Comparison of ENCODE assay signal across 9 cellular contexts in genomic region chr3:142976621-142977398, GRCh38. TPM values are rescaled to one million over a fixed set of nuclear protein-coding genes. Genes with fewer than 3 reads are reported as not detected.
DNase-seq lines count a peak whose midpoint lies in the region; ATAC-seq and TF ChIP-seq lines count a peak whose summit lies in the region.
"Had no signal": no experiment of that assay in that cellular context is flagged by ENCODE, and none has a peak within 500 bp of the region (broad histone marks: within the 10 kb centered on the region; RNA-seq: fewer than 3 reads in every experiment).

No MANE protein-coding gene starts in this region.

- intact Hi-C loops in mucosa of descending colon (cut with DNase I, micrococcal nuclease), result no loop called here
- intact Hi-C loops in activated CD4-positive, alpha-beta T cell treated with anti-CD3 and anti-CD28 coated beads, Interleukin-2, amount 10 ng/mL, durations not matched to agents 24 days and 14 days (cut with micrococcal nuclease), result no loop called here

- no peak overlapping the region for H3K4me3 Mint-ChIP-seq in activated CD4-positive, alpha-beta T cell treated with anti-CD3 and anti-CD28 coated beads, Interleukin-2, amount 10 ng/mL, durations not matched to agents 24 days and 14 days
- H3K4me3 Mint-ChIP-seq: natural killer cell treated with Interleukin-12 subunit alpha and Interleukin-12 subunit beta and Interleukin-15 and Interleukin-18, amount 100 ng/mL, for 72 hours had no signal

- DNase-seq in BE2C (peak; percentile 84), NCI-H446 (lab: John Stamatoyannopoulos, UW) (peak; percentile 66 to 82), dermis blood vessel endothelial cell (peak; percentile 92), mucosa of descending colon (peak; percentile 43 to 65 (median 49)), DMS153 (lab: John Stamatoyannopoulos, UW) (no peak), NCI-H1694 treated with DMSO at 0.1 percent for 48 hours (lab: John Stamatoyannopoulos, UW) (no peak)
- DNase-seq in activated CD4-positive, alpha-beta T cell treated with anti-CD3 and anti-CD28 coated beads, Interleukin-2, amount 10 ng/mL, durations not matched to agents 24 days and 14 days, result no peak

- H3K4me1 ChIP-seq in BE2C (peaks cover 5% of the 10 kb centered on the region), mucosa of descending colon (ENCODE audit: low read depth) (no peaks in the 10 kb centered on the region)

- no peak overlapping the region for H3K27ac Mint-ChIP-seq in activated CD4-positive, alpha-beta T cell treated with anti-CD3 and anti-CD28 coated beads, Interleukin-2, amount 10 ng/mL, durations not matched to agents 24 days and 14 days
- H3K27ac Mint-ChIP-seq: natural killer cell treated with Interleukin-12 subunit alpha and Interleukin-12 subunit beta and Interleukin-15 and Interleukin-18, amount 100 ng/mL, for 72 hours had no signal

- H3K36me3 Mint-ChIP-seq in activated CD4-positive, alpha-beta T cell treated with anti-CD3 and anti-CD28 coated beads, Interleukin-2, amount 10 ng/mL, durations not matched to agents 24 days and 14 days (ENCODE audit: low read depth), result no peaks in the 10 kb centered on the region
- H3K36me3 Mint-ChIP-seq: natural killer cell treated with Interleukin-12 subunit alpha and Interleukin-12 subunit beta and Interleukin-15 and Interleukin-18, amount 100 ng/mL, for 72 hours had no signal

- no peaks in the 10 kb centered on the region for H3K9me3 Mint-ChIP-seq in activated CD4-positive, alpha-beta T cell treated with anti-CD3 and anti-CD28 coated beads, Interleukin-2, amount 10 ng/mL, durations not matched to agents 24 days and 14 days
- H3K9me3 Mint-ChIP-seq: natural killer cell treated with Interleukin-12 subunit alpha and Interleukin-12 subunit beta and Interleukin-15 and Interleukin-18, amount 100 ng/mL, for 72 hours had no signal

- peaks cover 41% of the 10 kb centered on the region for H3K27me3 Mint-ChIP-seq in activated CD4-positive, alpha-beta T cell treated with anti-CD3 and anti-CD28 coated beads, Interleukin-2, amount 10 ng/mL, durations not matched to agents 24 days and 14 days

- H3K4me1 Mint-ChIP-seq in activated CD4-positive, alpha-beta T cell treated with anti-CD3 and anti-CD28 coated beads, Interleukin-2, amount 10 ng/mL, durations not matched to agents 24 days and 14 days, result no peaks in the 10 kb centered on the region

- H3K9me3 ChIP-seq in BE2C, result no peaks in the 10 kb centered on the region
- H3K9me3 ChIP-seq in mucosa of descending colon, result no peaks in the 10 kb centered on the region

- no peaks in the 10 kb centered on the region for H3K27me3 ChIP-seq in BE2C

- TF ChIP-seq CTCF in BE2C (IDR thresholded peaks at IDR 0.05; ENCODE audit: low read depth, low read length) (no peak), mucosa of descending colon (IDR thresholded peaks at IDR 0.05) (no peak)

- H3K4me3 ChIP-seq in BE2C (ENCODE audit: low read depth, low read length) (no peak overlapping the region), mucosa of descending colon (no peak overlapping the region)

- no peaks in the 10 kb centered on the region for H3K36me3 ChIP-seq in BE2C
- no peaks in the 10 kb centered on the region for H3K36me3 ChIP-seq in mucosa of descending colon (ENCODE audit: low read depth)

- ATAC-seq in mucosa of descending colon (peak; percentile 79), HG03039 (IDR thresholded peaks at IDR 0.05; ENCODE audit: unreplicated experiment) (no peak)

RNA-seq across cellular contexts. Expression of gene PAQR9, which starts 13.3 kb away (rescaled TPM):
- 0.48 TPM for polyA plus RNA-seq in BE2C (2012; ENCODE audit: insufficient read depth, insufficient read length, low read depth)
- total RNA-seq in dermis blood vessel endothelial cell (not detected in 2 replicates), mucosa of descending colon (not detected)
- total RNA-seq in activated CD4-positive, alpha-beta T cell treated with anti-CD3 and anti-CD28 coated beads, Interleukin-2, amount 10 ng/mL, durations not matched to agents 24 days and 14 days, result not detected in 2 replicates
- total RNA-seq: natural killer cell treated with Interleukin-12 subunit alpha and Interleukin-12 subunit beta and Interleukin-15 and Interleukin-18, amount 100 ng/mL, for 72 hours had no signal

RNA-seq across cellular contexts. Expression of gene U2SURP, which starts 24.6 kb away (rescaled TPM):
- polyA plus RNA-seq in BE2C (2012; ENCODE audit: insufficient read depth, insufficient read length, low read depth), result 58.6 TPM
- total RNA-seq in dermis blood vessel endothelial cell (52.8 and 57.8 TPM in 2 replicates), mucosa of descending colon (10 to 100 TPM; 62.4 to 75.5 (median 70.2) TPM)
- total RNA-seq in activated CD4-positive, alpha-beta T cell treated with anti-CD3 and anti-CD28 coated beads, Interleukin-2, amount 10 ng/mL, durations not matched to agents 24 days and 14 days, result 189 and 212 TPM in 2 replicates

Comparison
In these comparisons a context has a peak if more than half of its experiments do, and no peak if none do; other contexts are left out.
1. DNase-seq: peak in BE2C (single experiment), NCI-H446 (2 of 2), dermis blood vessel endothelial cell (single experiment) and mucosa of descending colon (3 of 3); none in activated CD4-positive, alpha-beta T cell treated with anti-CD3 and anti-CD28 coated beads, Interleukin-2, amount 10 ng/mL, durations not matched to agents 24 days and 14 days (single experiment), DMS153 (single experiment) and NCI-H1694 treated with DMSO at 0.1 percent for 48 hours (single experiment).